Comparison of ENCODE assay signal across 13 cellular contexts in the genomic region with DNA sequence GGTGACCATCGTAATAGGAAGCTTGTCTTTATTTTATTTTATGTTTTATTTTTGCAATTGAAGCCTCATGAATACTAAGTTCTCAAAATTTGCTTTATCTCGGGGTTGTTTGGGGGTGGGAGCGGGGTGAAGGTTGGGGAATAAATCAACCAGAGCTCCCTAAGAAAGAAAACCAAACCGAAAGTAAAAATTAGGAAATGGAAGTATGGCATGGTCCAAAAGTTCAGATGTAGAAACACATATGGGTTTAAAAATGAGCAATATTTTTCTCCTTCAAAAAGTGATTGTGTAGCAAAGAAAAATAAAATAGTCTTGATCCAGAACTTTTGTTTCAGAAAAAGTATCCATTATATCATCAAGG.
DNase-seq lines count a peak whose midpoint lies in the region; ATAC-seq, FAIRE-seq and TF ChIP-seq lines count a peak whose summit lies in the region.
"Had no signal": no experiment of that assay in that cellular context is flagged by ENCODE, and none has a peak within 500 bp of the region (broad histone marks: within the 10 kb centered on the region; RNA-seq: fewer than 3 reads in every experiment).

No MANE protein-coding gene starts in this region.

- no peaks in the 10 kb centered on the region for H3K27me3 Mint-ChIP-seq in activated naive CD8-positive, alpha-beta T cell treated with anti-CD3 and anti-CD28 coated beads, Interleukin-2, amount 50 U/mL, for 24 hours

- H3K27ac ChIP-seq in KMS-11: no peak overlapping the region
- H3K27ac ChIP-seq in kidney (ENCODE audit: low read depth in 2 of 2, low read length in 2 of 2): peak overlapping the region in 1 of 2 donors; percentile 8
- H3K27ac ChIP-seq in skin epidermis: peak overlapping the region in 13 of 21 experiments; percentile 0 to 78 (median 51)

- H2AFZ ChIP-seq in KMS-11 (ENCODE audit: low read depth): peak overlapping the region; percentile 14; the same call in 1 of the 2 replicates

- intact Hi-C loops in kidney (cut with DNase I): no loop called here

- H3K9me3 ChIP-seq in kidney (ENCODE audit: control insufficient read depth in 1 of 2, low read length in 2 of 2): no peaks in the 10 kb centered on the region

- no peak for ATAC-seq in activated naive CD8-positive, alpha-beta T cell treated with anti-CD3 and anti-CD28 coated beads, Interleukin-2, amount 50 U/mL, for 24 hours
- no peak for ATAC-seq in HG02678 (IDR thresholded peaks at IDR 0.05; ENCODE audit: unreplicated experiment)

- no peaks in the 10 kb centered on the region for H4K20me1 ChIP-seq in KMS-11 (ENCODE audit: insufficient read depth)

- H3K4me1 Mint-ChIP-seq in activated naive CD8-positive, alpha-beta T cell treated with anti-CD3 and anti-CD28 coated beads, Interleukin-2, amount 50 U/mL, for 24 hours: peaks cover 7% of the 10 kb centered on the region

- H3K27ac Mint-ChIP-seq in activated naive CD8-positive, alpha-beta T cell treated with anti-CD3 and anti-CD28 coated beads, Interleukin-2, amount 50 U/mL, for 24 hours: no peak overlapping the region
- H3K27ac Mint-ChIP-seq: activated naive CD4-positive, alpha-beta T cell treated with anti-CD3 and anti-CD28 coated beads for 36 hours had no signal

- TF ChIP-seq CTCF in KMS-11 (conservative IDR thresholded peaks at IDR 0.05; ENCODE audit: low read depth, low read length) (no peak), kidney (IDR thresholded peaks at IDR 0.05; ENCODE audit: borderline replicate concordance, extremely low read depth, insufficient read depth) (no peak)

- DNase-seq in activated naive CD8-positive, alpha-beta T cell treated with anti-CD3 and anti-CD28 coated beads, Interleukin-2, amount 50 U/mL, for 24 hours: no peak
- DNase-seq in kidney (peak; percentile 66), NCI-H1436 treated with DMSO at 0.1 percent for 48 hours (lab: John Stamatoyannopoulos, UW) (no peak), EL (no peak)
- DNase-seq in activated CD4-positive, alpha-beta T cell treated with anti-CD3 and anti-CD28 coated beads, Interleukin-2, amount 50 U/mL, for 1 hour: no peak
- DNase-seq: activated naive CD4-positive, alpha-beta T cell treated with anti-CD3 and anti-CD28 coated beads for 36 hours; DND-41; NCI-H446; stimulated activated CD4-positive, alpha-beta T cell treated with anti-CD3 and anti-CD28 coated beads, Interleukin-4, amount 100 ng/mL, for 24 hours had no signal

- no peaks in the 10 kb centered on the region for H3K27me3 ChIP-seq in KMS-11 (ENCODE audit: insufficient read depth, low read depth)

- no peaks in the 10 kb centered on the region for H3K79me2 ChIP-seq in KMS-11 (ENCODE audit: insufficient read depth, low read depth)

- H3K4me3 Mint-ChIP-seq in activated naive CD8-positive, alpha-beta T cell treated with anti-CD3 and anti-CD28 coated beads, Interleukin-2, amount 50 U/mL, for 24 hours: peak overlapping the region; percentile 26
- H3K4me3 Mint-ChIP-seq: activated naive CD4-positive, alpha-beta T cell treated with anti-CD3 and anti-CD28 coated beads for 36 hours had no signal

- no peaks in the 10 kb centered on the region for H3K4me1 ChIP-seq in KMS-11 (ENCODE audit: low read depth, poor library complexity, severe bottlenecking)
- peaks cover 2 to 3% of the 10 kb centered on the region in 2 donors for H3K4me1 ChIP-seq in kidney (ENCODE audit: control insufficient read depth in 1 of 2, insufficient read depth in 1 of 2, low read depth in 1 of 2, low read length in 2 of 2)

- H3K36me3 ChIP-seq in KMS-11 (ENCODE audit: insufficient read depth) (no peaks in the 10 kb centered on the region), kidney (ENCODE audit: control insufficient read depth in 1 of 2, insufficient read depth in 2 of 2, low read length in 2 of 2) (no peaks in the 10 kb centered on the region)

- H3K36me3 Mint-ChIP-seq in activated naive CD8-positive, alpha-beta T cell treated with anti-CD3 and anti-CD28 coated beads, Interleukin-2, amount 50 U/mL, for 24 hours (ENCODE audit: low read depth): no peaks in the 10 kb centered on the region

- H3K9ac ChIP-seq in KMS-11 (no peak overlapping the region), kidney (ENCODE audit: low read length in 2 of 2) (no peak overlapping the region)

- no peak overlapping the region for H3K4me2 ChIP-seq in KMS-11

- H3K4me3 ChIP-seq in KMS-11 (IDR thresholded peaks at IDR 0.05; ENCODE audit: insufficient read depth, low read depth, low read length) (no peak overlapping the region), kidney (ENCODE audit: low read length in 2 of 2) (peak overlapping the region; percentile 21 to 27), skin epidermis (no peak overlapping the region)

- no peak for FAIRE-seq in kidney (lab: Jason Lieb, UNC)
- FAIRE-seq: TTC549 had no signal

- peaks cover 14% of the 10 kb centered on the region for H3K9me3 Mint-ChIP-seq in activated naive CD8-positive, alpha-beta T cell treated with anti-CD3 and anti-CD28 coated beads, Interleukin-2, amount 50 U/mL, for 24 hours
- H3K9me3 Mint-ChIP-seq: activated naive CD4-positive, alpha-beta T cell treated with anti-CD3 and anti-CD28 coated beads for 36 hours had no signal

Comparison
In these comparisons a context has a peak if more than half of its experiments do, and no peak if none do; other contexts are left out.
1. H3K4me3 ChIP-seq: peak in kidney (2 of 2); none in KMS-11 (single experiment) and skin epidermis (0 of 7).